In genomic region chr21:17726047-17726446, GRCh38 we compare ENCODE assay signal across 12 cellular contexts.
DNase-seq lines count a peak whose midpoint lies in the region; ATAC-seq and TF ChIP-seq lines count a peak whose summit lies in the region.
"Had no signal": no experiment of that assay in that cellular context is flagged by ENCODE, and none has a peak within 500 bp of the region (broad histone marks: within the 10 kb centered on the region; RNA-seq: fewer than 3 reads in every experiment).

No MANE protein-coding gene starts in this region.

- TF ChIP-seq CTCF in testis (IDR thresholded peaks at IDR 0.05): peak in 1 of 3 experiments; percentile 19

- no peaks in the 10 kb centered on the region for H3K9me3 ChIP-seq in testis

- DNase-seq in DMS53 treated with DMSO at 0.1 percent for 48 hours (lab: John Stamatoyannopoulos, UW; ENCODE audit: unreplicated experiment) (peak; percentile 12), HuH-7 (ENCODE audit: low spot score) (peak; percentile 32), SK-MEL-5 (ENCODE audit: low read depth, low spot score) (peak; percentile 64), iPS-NIHi7 (ENCODE audit: extremely low spot score) (peak; percentile 38), testis (no peak)
- DNase-seq in activated naive CD4-positive, alpha-beta T cell treated with Interleukin-2 at 50 U/mL for 16 hours: no peak
- DNase-seq in activated naive CD8-positive, alpha-beta T cell treated with anti-CD3 and anti-CD28 coated beads for 36 hours: no peak
- DNase-seq: naive B cell; NK-92 treated with Interleukin-12 subunit alpha and Interleukin-12 subunit beta, amount 100 ng/mL, for 24 hours; T1000 had no signal

- no peak overlapping the region for H3K4me3 Mint-ChIP-seq in activated naive CD8-positive, alpha-beta T cell treated with anti-CD3 and anti-CD28 coated beads for 36 hours
- H3K4me3 Mint-ChIP-seq: central memory CD8-positive, alpha-beta T cell; naive B cell had no signal

- H3K36me3 ChIP-seq in testis (ENCODE audit: low read depth, missing control alignments): no peaks in the 10 kb centered on the region

- intact Hi-C loops in testis (cut with DNase I; ENCODE audit: low total_unique reads): no loop called here

- no peaks in the 10 kb centered on the region for H3K27me3 ChIP-seq in testis

- ATAC-seq in GM19467 (IDR thresholded peaks at IDR 0.05; ENCODE audit: unreplicated experiment): no peak

- H3K4me1 ChIP-seq in testis: no peaks in the 10 kb centered on the region

- H3K27me3 Mint-ChIP-seq in activated naive CD8-positive, alpha-beta T cell treated with anti-CD3 and anti-CD28 coated beads for 36 hours: no peaks in the 10 kb centered on the region
- H3K27me3 Mint-ChIP-seq: central memory CD8-positive, alpha-beta T cell; naive B cell had no signal

- no peak for TF ChIP-seq POLR2A in testis (IDR thresholded peaks at IDR 0.05)

- no peak overlapping the region for H3K27ac ChIP-seq in testis

- in situ Hi-C loops in SK-MEL-5 (cut with HindIII; ENCODE audit: low pct_unique_long_range_greater_than_20kb, low sequenced_read_pairs): no loop called here

- no peak overlapping the region for H3K27ac Mint-ChIP-seq in activated naive CD8-positive, alpha-beta T cell treated with anti-CD3 and anti-CD28 coated beads for 36 hours

- H3K36me3 Mint-ChIP-seq in activated naive CD8-positive, alpha-beta T cell treated with anti-CD3 and anti-CD28 coated beads for 36 hours: no peaks in the 10 kb centered on the region
- H3K36me3 Mint-ChIP-seq: naive B cell had no signal

- H3K9me3 Mint-ChIP-seq in activated naive CD8-positive, alpha-beta T cell treated with anti-CD3 and anti-CD28 coated beads for 36 hours: no peaks in the 10 kb centered on the region
- H3K9me3 Mint-ChIP-seq: central memory CD8-positive, alpha-beta T cell had no signal

- no peak overlapping the region for H3K4me3 ChIP-seq in testis

- H3K4me1 Mint-ChIP-seq in activated naive CD8-positive, alpha-beta T cell treated with anti-CD3 and anti-CD28 coated beads for 36 hours: peaks cover 3% of the 10 kb centered on the region
- H3K4me1 Mint-ChIP-seq: central memory CD8-positive, alpha-beta T cell; naive B cell had no signal

- WGBS in testis, 2 donors: 86 to 100% methylated on average over 1 of the region's 1 CpG

Comparison
In these comparisons a context has a peak if more than half of its experiments do, and no peak if none do; other contexts are left out.
1. DNase-seq: peak in DMS53 treated with DMSO at 0.1 percent for 48 hours (single experiment), HuH-7 (single experiment), SK-MEL-5 (single experiment) and iPS-NIHi7 (single experiment); none in activated naive CD4-positive, alpha-beta T cell treated with Interleukin-2 at 50 U/mL for 16 hours (single experiment), activated naive CD8-positive, alpha-beta T cell treated with anti-CD3 and anti-CD28 coated beads for 36 hours (single experiment) and testis (single experiment).